ENCODE assay signal across 8 cellular contexts in genomic region chr17:82698974-82699442, GRCh38. TPM values are rescaled to one million over a fixed set of nuclear protein-coding genes. Genes with fewer than 3 reads are reported as not detected.
DNase-seq lines count a peak whose midpoint lies in the region; ATAC-seq and TF ChIP-seq lines count a peak whose summit lies in the region.

No MANE protein-coding gene starts in this region.

- intact Hi-C loops in breast epithelium (cut with DNase I; ENCODE audit: low total_unique reads), result no loop called here

- peak overlapping the region; percentile 72 to 99 (median 75) for H3K4me3 ChIP-seq in breast epithelium
- H3K4me3 ChIP-seq in muscle layer of duodenum (ENCODE audit: low read depth in 1 of 2, low read length in 2 of 2), result peak overlapping the region; percentile 63 to 76

- peak; percentile 34 for ATAC-seq in GM19324 (IDR thresholded peaks at IDR 0.05; ENCODE audit: low FRiP score, unreplicated experiment)
- peak; percentile 18 for ATAC-seq in HG03439 (IDR thresholded peaks at IDR 0.05; ENCODE audit: unreplicated experiment)
- no peak for ATAC-seq in HG02763 (IDR thresholded peaks at IDR 0.05; ENCODE audit: unreplicated experiment)

- H3K4me1 ChIP-seq in breast epithelium (no peaks in the 10 kb centered on the region), muscle layer of duodenum (ENCODE audit: control insufficient read depth in 1 of 2, insufficient read depth in 2 of 2, low read length in 2 of 2) (peaks cover 4 to 21% of the 10 kb centered on the region in 2 donors)

- H3K9me3 ChIP-seq in breast epithelium (peaks cover 4 to 6% of the 10 kb centered on the region in 2 donors), muscle layer of duodenum (ENCODE audit: control insufficient read depth in 1 of 2, low read length in 2 of 2) (peaks cover 0 to 9% of the 10 kb centered on the region in 2 donors)

- no peaks in the 10 kb centered on the region for H3K36me3 ChIP-seq in breast epithelium
- peaks cover 0 to 3% of the 10 kb centered on the region in 2 donors for H3K36me3 ChIP-seq in muscle layer of duodenum (ENCODE audit: control insufficient read depth in 1 of 2, insufficient read depth in 2 of 2, low read length in 2 of 2)

- DNase-seq in breast epithelium (ENCODE audit: low spot score in 2 of 2), result no peak
- no peak for DNase-seq in glomerular visceral epithelial cell (ENCODE audit: extremely low spot score)
- no peak for DNase-seq in GM03348 (ENCODE audit: low spot score)
- no peak for DNase-seq in iPS-NIHi11 (ENCODE audit: low spot score)

- TF ChIP-seq POLR2A in breast epithelium (IDR thresholded peaks at IDR 0.05), result no peak

- H3K27ac ChIP-seq in breast epithelium (peak overlapping the region; percentile 54 to 65), muscle layer of duodenum (ENCODE audit: low read length) (no peak overlapping the region)

- no peak for TF ChIP-seq CTCF in breast epithelium (IDR thresholded peaks at IDR 0.05)

- H3K27me3 ChIP-seq in breast epithelium, result no peaks in the 10 kb centered on the region
- H3K27me3 ChIP-seq in muscle layer of duodenum (ENCODE audit: low read depth, low read length), result no peaks in the 10 kb centered on the region

RNA-seq across cellular contexts. Expression of gene RAB40B, which starts 0.5 kb away (rescaled TPM):
- 10 to 100 TPM in 2 of 3 donors, 1 to 10 TPM in 1; 8.8 to 25.6 (median 12.8) TPM for total RNA-seq in breast epithelium

RNA-seq across cellular contexts. Expression of gene FN3KRP, which starts 17.5 kb away (rescaled TPM):
- total RNA-seq in breast epithelium, result 10 to 100 TPM; 10.4 to 22.1 (median 18.0) TPM

RNA-seq across cellular contexts. Expression of gene FN3K, which starts 36.4 kb away (rescaled TPM):
- 1 to 10 TPM; 4.5 to 9.4 (median 7.2) TPM for total RNA-seq in breast epithelium

RNA-seq across cellular contexts. Expression of gene WDR45B, which starts 50.8 kb away (rescaled TPM):
- total RNA-seq in breast epithelium, result 100 to 1,000 TPM in 1 of 3 donors, 10 to 100 TPM in 2; 74.2 to 118 (median 83.9) TPM

RNA-seq across cellular contexts. Expression of gene TBCD, which starts 52.9 kb away (rescaled TPM):
- total RNA-seq in breast epithelium, result 10 to 100 TPM; 45.4 to 65.9 (median 53.3) TPM
